In the genomic region with DNA sequence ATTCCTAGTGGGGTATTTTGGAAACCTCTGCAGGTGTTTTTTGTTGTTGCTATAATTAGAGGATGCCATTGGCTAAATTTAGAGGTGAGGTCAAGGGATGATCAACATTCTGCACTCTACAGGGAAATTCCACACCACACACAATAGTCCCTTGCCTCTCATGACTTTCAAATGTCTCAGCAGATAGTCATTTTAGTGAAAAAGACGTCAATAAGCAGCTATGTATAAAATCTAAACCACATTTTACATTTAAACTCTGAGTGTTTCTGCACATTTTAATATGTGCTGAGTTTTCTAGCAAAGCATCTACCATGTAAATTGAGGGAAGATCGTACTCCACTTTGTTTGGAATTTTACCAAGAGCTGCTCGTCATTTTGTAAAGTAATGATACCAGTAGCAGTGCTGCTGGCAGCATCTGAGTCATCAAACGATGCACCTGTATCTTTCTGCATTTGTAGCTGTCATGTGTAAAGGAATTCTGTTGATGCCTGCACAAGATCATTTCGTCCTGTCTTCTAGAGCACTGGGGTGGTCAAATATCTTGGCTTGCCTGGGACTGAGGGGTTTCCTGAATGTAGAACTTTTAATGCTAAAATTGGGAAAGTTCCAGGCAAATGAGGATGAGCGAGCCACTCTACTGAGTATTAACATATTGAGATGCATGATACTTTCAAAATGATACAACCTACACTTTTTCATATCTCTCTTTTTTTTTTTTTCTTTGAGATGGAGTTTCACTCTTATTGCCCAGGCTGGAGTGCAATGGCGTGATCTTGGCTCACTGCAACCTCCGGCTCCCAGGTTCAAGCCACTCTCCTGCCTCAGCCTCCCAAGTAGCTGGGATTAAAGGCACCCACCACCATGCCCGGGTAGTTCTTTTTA, we compare ENCODE assay signal across 1 cellular context.
TF ChIP-seq lines count a peak whose summit lies in the region.

No MANE protein-coding gene starts in this region.

TF ChIP-seq in GM12878, 131 proteins besides CTCF, POLR2A, EP300 and RAD21 (continues in another document):
- no peak for TF ChIP-seq CBX3 (IDR thresholded peaks at IDR 0.05; ENCODE audit: borderline replicate concordance, low read depth)
- no peak for TF ChIP-seq HCFC1 (IDR thresholded peaks at IDR 0.05; ENCODE audit: low read length)
- TF ChIP-seq ASH2L (IDR thresholded peaks at IDR 0.05; ENCODE audit: borderline replicate concordance, low read depth), result no peak; the same call in 1 of the 2 replicates
- peak; percentile 39; the same call in 1 of the 2 replicates for TF ChIP-seq PKNOX1 (IDR thresholded peaks at IDR 0.05)
- no peak for TF ChIP-seq SMAD1 (IDR thresholded peaks at IDR 0.05; ENCODE audit: low read depth, partially characterized antibody)
- TF ChIP-seq SKIL (IDR thresholded peaks at IDR 0.05; ENCODE audit: low read depth, poor library complexity, severe bottlenecking), result peak; percentile 76
- TF ChIP-seq CHD2 (IDR thresholded peaks at IDR 0.05; ENCODE audit: borderline replicate concordance, low read depth, low read length), result peak; percentile 88
- peak; percentile 76; the same call in 1 of the 2 replicates for TF ChIP-seq PAX5 (IDR thresholded peaks at IDR 0.05; ENCODE audit: borderline replicate concordance, low read depth, low read length)
- TF ChIP-seq BHLHE40 (IDR thresholded peaks at IDR 0.05; ENCODE audit: borderline replicate concordance in 1 of 2, low read depth in 2 of 2, low read length in 1 of 2), result peak; percentile 35 to 42; a peak in 2 of 4 replicates
- no peak for TF ChIP-seq SUZ12 (IDR thresholded peaks at IDR 0.05; ENCODE audit: unreplicated experiment)
- TF ChIP-seq RBBP5 (conservative IDR thresholded peaks at IDR 0.05), result no peak
- peak; percentile 82 for TF ChIP-seq TCF12 (IDR thresholded peaks at IDR 0.05; ENCODE audit: low read depth, low read length)
- TF ChIP-seq BMI1 (IDR thresholded peaks at IDR 0.05; ENCODE audit: borderline replicate concordance), result peak; percentile 78
- peak; percentile 91 for TF ChIP-seq CREM (IDR thresholded peaks at IDR 0.05; ENCODE audit: low read depth)
- peak; percentile 95 for TF ChIP-seq IKZF1 (conservative IDR thresholded peaks at IDR 0.05)
- TF ChIP-seq GATAD2B (conservative IDR thresholded peaks at IDR 0.05; ENCODE audit: low read depth), result 0 out of 2 replicates have a peak, but pooled peaks have one; percentile 60
- peak; percentile 94 for TF ChIP-seq DPF2 (IDR thresholded peaks at IDR 0.05)
- TF ChIP-seq ZNF384 (IDR thresholded peaks at IDR 0.05; ENCODE audit: borderline replicate concordance, low read depth, low read length), result peak; percentile 63
- TF ChIP-seq, protein P1, sequence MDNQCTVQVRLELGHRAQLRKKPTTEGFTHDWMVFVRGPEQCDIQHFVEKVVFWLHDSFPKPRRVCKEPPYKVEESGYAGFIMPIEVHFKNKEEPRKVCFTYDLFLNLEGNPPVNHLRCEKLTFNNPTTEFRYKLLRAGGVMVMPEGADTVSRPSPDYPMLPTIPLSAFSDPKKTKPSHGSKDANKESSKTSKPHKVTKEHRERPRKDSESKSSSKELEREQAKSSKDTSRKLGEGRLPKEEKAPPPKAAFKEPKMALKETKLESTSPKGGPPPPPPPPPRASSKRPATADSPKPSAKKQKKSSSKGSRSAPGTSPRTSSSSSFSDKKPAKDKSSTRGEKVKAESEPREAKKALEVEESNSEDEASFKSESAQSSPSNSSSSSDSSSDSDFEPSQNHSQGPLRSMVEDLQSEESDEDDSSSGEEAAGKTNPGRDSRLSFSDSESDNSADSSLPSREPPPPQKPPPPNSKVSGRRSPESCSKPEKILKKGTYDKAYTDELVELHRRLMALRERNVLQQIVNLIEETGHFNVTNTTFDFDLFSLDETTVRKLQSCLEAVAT (IDR thresholded peaks at IDR 0.05), result peak; percentile 9; the same call in 1 of the 2 replicates
- TF ChIP-seq, protein P2, sequence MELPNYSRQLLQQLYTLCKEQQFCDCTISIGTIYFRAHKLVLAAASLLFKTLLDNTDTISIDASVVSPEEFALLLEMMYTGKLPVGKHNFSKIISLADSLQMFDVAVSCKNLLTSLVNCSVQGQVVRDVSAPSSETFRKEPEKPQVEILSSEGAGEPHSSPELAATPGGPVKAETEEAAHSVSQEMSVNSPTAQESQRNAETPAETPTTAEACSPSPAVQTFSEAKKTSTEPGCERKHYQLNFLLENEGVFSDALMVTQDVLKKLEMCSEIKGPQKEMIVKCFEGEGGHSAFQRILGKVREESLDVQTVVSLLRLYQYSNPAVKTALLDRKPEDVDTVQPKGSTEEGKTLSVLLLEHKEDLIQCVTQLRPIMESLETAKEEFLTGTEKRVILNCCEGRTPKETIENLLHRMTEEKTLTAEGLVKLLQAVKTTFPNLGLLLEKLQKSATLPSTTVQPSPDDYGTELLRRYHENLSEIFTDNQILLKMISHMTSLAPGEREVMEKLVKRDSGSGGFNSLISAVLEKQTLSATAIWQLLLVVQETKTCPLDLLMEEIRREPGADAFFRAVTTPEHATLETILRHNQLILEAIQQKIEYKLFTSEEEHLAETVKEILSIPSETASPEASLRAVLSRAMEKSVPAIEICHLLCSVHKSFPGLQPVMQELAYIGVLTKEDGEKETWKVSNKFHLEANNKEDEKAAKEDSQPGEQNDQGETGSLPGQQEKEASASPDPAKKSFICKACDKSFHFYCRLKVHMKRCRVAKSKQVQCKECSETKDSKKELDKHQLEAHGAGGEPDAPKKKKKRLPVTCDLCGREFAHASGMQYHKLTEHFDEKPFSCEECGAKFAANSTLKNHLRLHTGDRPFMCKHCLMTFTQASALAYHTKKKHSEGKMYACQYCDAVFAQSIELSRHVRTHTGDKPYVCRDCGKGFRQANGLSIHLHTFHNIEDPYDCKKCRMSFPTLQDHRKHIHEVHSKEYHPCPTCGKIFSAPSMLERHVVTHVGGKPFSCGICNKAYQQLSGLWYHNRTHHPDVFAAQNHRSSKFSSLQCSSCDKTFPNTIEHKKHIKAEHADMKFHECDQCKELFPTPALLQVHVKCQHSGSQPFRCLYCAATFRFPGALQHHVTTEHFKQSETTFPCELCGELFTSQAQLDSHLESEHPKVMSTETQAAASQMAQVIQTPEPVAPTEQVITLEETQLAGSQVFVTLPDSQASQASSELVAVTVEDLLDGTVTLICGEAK (IDR thresholded peaks at IDR 0.05; ENCODE audit: borderline replicate concordance), result no peak
- peak; percentile 89 for TF ChIP-seq ZBED1 (IDR thresholded peaks at IDR 0.05; ENCODE audit: borderline replicate concordance)
- peak; percentile 60; the same call in 1 of the 2 replicates for TF ChIP-seq PML (IDR thresholded peaks at IDR 0.05; ENCODE audit: low read length)
- TF ChIP-seq IKZF2 (IDR thresholded peaks at IDR 0.05), result peak; percentile 91 to 93
- TF ChIP-seq, protein P3, sequence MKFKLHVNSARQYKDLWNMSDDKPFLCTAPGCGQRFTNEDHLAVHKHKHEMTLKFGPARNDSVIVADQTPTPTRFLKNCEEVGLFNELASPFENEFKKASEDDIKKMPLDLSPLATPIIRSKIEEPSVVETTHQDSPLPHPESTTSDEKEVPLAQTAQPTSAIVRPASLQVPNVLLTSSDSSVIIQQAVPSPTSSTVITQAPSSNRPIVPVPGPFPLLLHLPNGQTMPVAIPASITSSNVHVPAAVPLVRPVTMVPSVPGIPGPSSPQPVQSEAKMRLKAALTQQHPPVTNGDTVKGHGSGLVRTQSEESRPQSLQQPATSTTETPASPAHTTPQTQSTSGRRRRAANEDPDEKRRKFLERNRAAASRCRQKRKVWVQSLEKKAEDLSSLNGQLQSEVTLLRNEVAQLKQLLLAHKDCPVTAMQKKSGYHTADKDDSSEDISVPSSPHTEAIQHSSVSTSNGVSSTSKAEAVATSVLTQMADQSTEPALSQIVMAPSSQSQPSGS (IDR thresholded peaks at IDR 0.05; ENCODE audit: low read length), result peak; percentile 94
- TF ChIP-seq ZNF687 (IDR thresholded peaks at IDR 0.05), result no peak
- peak; percentile 98 for TF ChIP-seq NFIC (IDR thresholded peaks at IDR 0.05; ENCODE audit: low read depth, low read length)
- TF ChIP-seq, protein P4, sequence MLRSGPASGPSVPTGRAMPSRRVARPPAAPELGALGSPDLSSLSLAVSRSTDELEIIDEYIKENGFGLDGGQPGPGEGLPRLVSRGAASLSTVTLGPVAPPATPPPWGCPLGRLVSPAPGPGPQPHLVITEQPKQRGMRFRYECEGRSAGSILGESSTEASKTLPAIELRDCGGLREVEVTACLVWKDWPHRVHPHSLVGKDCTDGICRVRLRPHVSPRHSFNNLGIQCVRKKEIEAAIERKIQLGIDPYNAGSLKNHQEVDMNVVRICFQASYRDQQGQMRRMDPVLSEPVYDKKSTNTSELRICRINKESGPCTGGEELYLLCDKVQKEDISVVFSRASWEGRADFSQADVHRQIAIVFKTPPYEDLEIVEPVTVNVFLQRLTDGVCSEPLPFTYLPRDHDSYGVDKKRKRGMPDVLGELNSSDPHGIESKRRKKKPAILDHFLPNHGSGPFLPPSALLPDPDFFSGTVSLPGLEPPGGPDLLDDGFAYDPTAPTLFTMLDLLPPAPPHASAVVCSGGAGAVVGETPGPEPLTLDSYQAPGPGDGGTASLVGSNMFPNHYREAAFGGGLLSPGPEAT (IDR thresholded peaks at IDR 0.05; ENCODE audit: low read depth), result peak; percentile 99
- TF ChIP-seq ZNF592 (IDR thresholded peaks at IDR 0.05), result peak; percentile 95; the same call in 1 of the 2 replicates
- TF ChIP-seq JUND (IDR thresholded peaks at IDR 0.05; ENCODE audit: low read depth, low read length), result 0 out of 2 replicates have a peak, but pooled peaks have one; percentile 11
- 0 out of 2 replicates have a peak, but pooled peaks have one; percentile 7 for TF ChIP-seq SMAD5 (IDR thresholded peaks at IDR 0.05; ENCODE audit: low read depth)
- TF ChIP-seq BCL11A (IDR thresholded peaks at IDR 0.05; ENCODE audit: low read depth, low read length), result peak; percentile 96
